Comparison of ENCODE assay signal across 8 cellular contexts in genomic region chr5:343461-344401, GRCh38. TPM values are rescaled to one million over a fixed set of nuclear protein-coding genes. Genes with fewer than 3 reads are reported as not detected.
DNase-seq lines count a peak whose midpoint lies in the region; ATAC-seq and TF ChIP-seq lines count a peak whose summit lies in the region.

No MANE protein-coding gene starts in this region.

- H3K9ac ChIP-seq in endodermal cell (ENCODE audit: extremely low read depth, low read length, poor library complexity, severe bottlenecking), result no peak overlapping the region

- no peak overlapping the region for H3K27ac Mint-ChIP-seq in endodermal cell

- H3K9me3 Mint-ChIP-seq in endodermal cell, result peaks cover 5% of the 10 kb centered on the region

- no peak for TF ChIP-seq CTCF in GM13977 (IDR thresholded peaks at IDR 0.05; ENCODE audit: extremely low read depth, insufficient read depth, missing control alignments)
- TF ChIP-seq CTCF in endodermal cell (conservative IDR thresholded peaks at IDR 0.05), result no peak

- H3K36me3 Mint-ChIP-seq in endodermal cell (ENCODE audit: low read depth), result no peaks in the 10 kb centered on the region

- in situ Hi-C loops in GM13977 (cut with MboI; ENCODE audit: low pct_unique_long_range_greater_than_20kb, low sequenced_read_pairs, unreplicated experiment), result no loop called here

- no peak overlapping the region for H3K27ac ChIP-seq in endodermal cell (ENCODE audit: low read depth, low read length)
- no peak overlapping the region for H3K27ac ChIP-seq in thymus (ENCODE audit: low read depth)

- no peaks in the 10 kb centered on the region for H3K36me3 ChIP-seq in endodermal cell (ENCODE audit: control insufficient read depth, insufficient read depth, low read length)
- H3K36me3 ChIP-seq in thymus (ENCODE audit: control insufficient read depth, insufficient read depth), result no peaks in the 10 kb centered on the region

- no peaks in the 10 kb centered on the region for H3K4me1 ChIP-seq in endodermal cell (ENCODE audit: control insufficient read depth, insufficient read depth, low read length)
- H3K4me1 ChIP-seq in thymus (ENCODE audit: control insufficient read depth, insufficient read depth, low read length), result no peaks in the 10 kb centered on the region

- H3K4me3 ChIP-seq in endodermal cell (ENCODE audit: low read length), result no peak overlapping the region
- peak overlapping the region; percentile 42 for H3K4me3 ChIP-seq in thymus (ENCODE audit: low read length)

- peak; percentile 64 for ATAC-seq in HG03175 (IDR thresholded peaks at IDR 0.05; ENCODE audit: unreplicated experiment)

- peaks cover 28% of the 10 kb centered on the region for H3K27me3 Mint-ChIP-seq in endodermal cell (ENCODE audit: insufficient read depth)

- peak overlapping the region; percentile 49 for H3K4me3 Mint-ChIP-seq in endodermal cell

- H3K27me3 ChIP-seq in endodermal cell (ENCODE audit: control insufficient read depth, insufficient read depth, low read length, poor library complexity, severe bottlenecking), result peaks cover 18% of the 10 kb centered on the region
- peaks cover 3% of the 10 kb centered on the region for H3K27me3 ChIP-seq in thymus (ENCODE audit: control insufficient read depth, insufficient read depth)

- H3K4me1 Mint-ChIP-seq in endodermal cell, result peaks cover 10% of the 10 kb centered on the region

- no peaks in the 10 kb centered on the region for H3K9me3 ChIP-seq in endodermal cell (ENCODE audit: control insufficient read depth, low read length)
- peaks cover 1% of the 10 kb centered on the region for H3K9me3 ChIP-seq in thymus (ENCODE audit: control insufficient read depth)

- WGBS in endodermal cell (ENCODE audit: insufficient coverage in 1 of 2, insufficient read length in 1 of 2), 2 experiments, result 44 to 77% methylated on average over 27 to 98 of the region's 102 CpGs
- WGBS in thymus, result 27% methylated on average over 102 of the region's 102 CpGs

- DNase-seq in GM13977 (ENCODE audit: low spot score), result peak; percentile 83
- DNase-seq in activated CD4-positive, alpha-beta T cell treated with anti-CD3 and anti-CD28 coated beads for 48 hours, result peak; percentile 67
- DNase-seq in endodermal cell, result peak; percentile 83
- DNase-seq in mucosa of gallbladder (ENCODE audit: low spot score), result peak; percentile 48
- DNase-seq in SHP77 (lab: John Stamatoyannopoulos, UW), result no peak
- no peak for DNase-seq in NCI-H226

RNA-seq across cellular contexts. Expression of gene AHRR, which starts 22.2 kb away (rescaled TPM):
- total RNA-seq in endodermal cell (1 to 10 TPM; 1.4 to 2.0 TPM), mucosa of gallbladder (3.5 TPM)
- polyA plus RNA-seq in endodermal cell (2013, experiment 1 of 2), result 1.3 TPM
- polyA plus RNA-seq in endodermal cell (2013, experiment 2 of 2), result 1.2 TPM
- 0.34 TPM for polyA plus RNA-seq in thymus

Comparison
In these comparisons a context has a peak if more than half of its experiments do, and no peak if none do; other contexts are left out.
1. DNase-seq: peak in GM13977 (single experiment), activated CD4-positive, alpha-beta T cell treated with anti-CD3 and anti-CD28 coated beads for 48 hours (single experiment), endodermal cell (single experiment) and mucosa of gallbladder (single experiment); none in SHP77 (0 of 2) and NCI-H226 (single experiment).